Comparison of ENCODE assay signal across 1 cellular context in the genomic region with DNA sequence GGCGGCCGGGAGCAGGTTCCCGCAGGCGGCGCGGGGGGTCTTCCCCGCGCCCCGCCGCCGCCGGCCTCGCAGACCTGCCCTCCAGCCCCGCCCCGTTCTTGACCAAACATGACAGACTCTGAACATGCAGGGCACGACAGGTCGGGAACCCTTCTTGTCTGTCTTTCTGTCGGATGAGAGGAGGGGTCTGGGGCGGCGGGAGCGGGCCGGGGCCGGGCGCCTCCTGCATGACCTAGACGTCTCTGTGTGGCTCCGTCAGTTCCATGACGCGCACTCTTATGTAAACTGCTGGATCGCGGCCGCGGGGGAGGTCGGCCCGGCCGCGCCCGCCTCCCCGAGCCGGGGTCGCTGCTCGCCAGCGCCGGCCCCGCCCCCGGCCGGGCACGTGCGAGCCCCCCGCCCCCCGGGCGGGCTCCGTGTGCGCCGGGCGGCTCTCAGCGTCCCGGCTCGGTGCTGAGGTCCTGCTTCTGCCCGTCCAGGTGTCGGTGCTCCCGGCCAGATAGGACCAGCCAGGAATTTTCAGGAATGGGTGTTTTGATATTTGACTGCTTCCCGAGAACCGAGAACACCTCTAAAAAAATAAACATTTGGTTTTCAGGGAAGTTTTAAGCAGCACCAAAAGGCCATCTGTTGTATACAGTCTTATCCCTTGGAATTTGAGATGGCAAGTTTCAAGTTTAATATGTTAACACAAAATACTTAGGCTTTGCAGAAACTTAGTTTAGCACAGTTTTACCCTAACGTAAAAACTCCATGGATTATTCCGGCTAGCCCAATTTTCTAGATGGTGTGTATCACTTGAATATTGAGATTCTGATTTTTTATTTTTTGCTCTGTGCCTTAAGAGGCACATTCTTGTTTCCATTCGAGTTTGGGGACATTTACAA.
TF ChIP-seq lines count a peak whose summit lies in the region.

No MANE protein-coding gene starts in this region.

TF ChIP-seq in H1, 55 proteins besides CTCF, POLR2A, EP300 and RAD21:
- TF ChIP-seq ASH2L (IDR thresholded peaks at IDR 0.05; ENCODE audit: low read length): peak; percentile 13
- TF ChIP-seq SAP30 (IDR thresholded peaks at IDR 0.05; ENCODE audit: insufficient read depth, insufficient replicate concordance, low read length): peak; percentile 38
- TF ChIP-seq TAF1 (IDR thresholded peaks at IDR 0.05; ENCODE audit: low read depth, low read length): peak; percentile 58; the same call in 1 of the 2 replicates
- peak; percentile 63; the same call in 1 of the 2 replicates for TF ChIP-seq CREB1 (IDR thresholded peaks at IDR 0.05)
- TF ChIP-seq PHF8 (conservative IDR thresholded peaks at IDR 0.05; ENCODE audit: low read depth, low read length): peak; percentile 61
- TF ChIP-seq HDAC6 (IDR thresholded peaks at IDR 0.05; ENCODE audit: low read depth, low read length): no peak
- TF ChIP-seq TBP (IDR thresholded peaks at IDR 0.05; ENCODE audit: low read depth, low read length): peak; percentile 64
- no peak for TF ChIP-seq JUND (IDR thresholded peaks at IDR 0.05; ENCODE audit: low read length)
- TF ChIP-seq FOSL1 (IDR thresholded peaks at IDR 0.05; ENCODE audit: insufficient read depth, low read depth, low read length): no peak
- peak; percentile 9 to 11; a peak in 1 of 4 replicates for TF ChIP-seq SIN3A (conservative IDR thresholded peaks at IDR 0.05 in 1 of 2, IDR thresholded peaks at IDR 0.05 in 1 of 2; ENCODE audit: low read depth in 1 of 2, low read length in 2 of 2)
- TF ChIP-seq, protein P1, sequence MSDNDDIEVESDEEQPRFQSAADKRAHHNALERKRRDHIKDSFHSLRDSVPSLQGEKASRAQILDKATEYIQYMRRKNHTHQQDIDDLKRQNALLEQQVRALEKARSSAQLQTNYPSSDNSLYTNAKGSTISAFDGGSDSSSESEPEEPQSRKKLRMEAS (IDR thresholded peaks at IDR 0.05): peak; percentile 61; the same call in 1 of the 2 replicates
- peak; percentile 60 for TF ChIP-seq POLR2AphosphoS5 (IDR thresholded peaks at IDR 0.05; ENCODE audit: low read depth, low read length)
- no peak for TF ChIP-seq EGR1 (IDR thresholded peaks at IDR 0.05; ENCODE audit: borderline replicate concordance, low read depth, low read length)
- no peak for TF ChIP-seq SP1 (IDR thresholded peaks at IDR 0.05; ENCODE audit: low read depth, low read length)
